ENCODE assay signal across 7 cellular contexts in genomic region chrX:1490723-1491122, GRCh38. TPM values are rescaled to one million over a fixed set of nuclear protein-coding genes. Genes with fewer than 3 reads are reported as not detected.
"Had no signal": no experiment of that assay in that cellular context is flagged by ENCODE, and none has a peak within 500 bp of the region (broad histone marks: within the 10 kb centered on the region; RNA-seq: fewer than 3 reads in every experiment).

No MANE protein-coding gene starts in this region.

RNA-seq across cellular contexts. Expression of gene P2RY8, which starts 46.3 kb away (rescaled TPM):
- total RNA-seq: neural crest cell, osteoblast, osteocyte, progenitor cell of endocrine pancreas, pulmonary artery endothelial cell, smooth muscle cell had no signal
- polyA plus RNA-seq: neural cell, smooth muscle cell had no signal
